ENCODE assay signal across 9 cellular contexts in genomic region chr12:50507474-50507838, GRCh38. TPM values are rescaled to one million over a fixed set of nuclear protein-coding genes. Genes with fewer than 3 reads are reported as not detected.
DNase-seq lines count a peak whose midpoint lies in the region; ATAC-seq lines count a peak whose summit lies in the region.
"Had no signal": no experiment of that assay in that cellular context is flagged by ENCODE, and none has a peak within 500 bp of the region (broad histone marks: within the 10 kb centered on the region; RNA-seq: fewer than 3 reads in every experiment).

No MANE protein-coding gene starts in this region.

- peak overlapping the region; percentile 38 for H3K27ac Mint-ChIP-seq in activated naive CD8-positive, alpha-beta T cell treated with anti-CD3 and anti-CD28 coated beads for 36 hours
- H3K27ac Mint-ChIP-seq in memory B cell, result peak overlapping the region; percentile 92
- H3K27ac Mint-ChIP-seq in stimulated activated naive B cell treated with anti-CD40 and anti-IgM and Interleukin-4, amounts not matched to agents 10 μg/mL and 1 μg/mL and 100 μg/mL, for 72 hours, result peak overlapping the region; percentile 26

- H3K9me3 Mint-ChIP-seq in activated T-cell treated with anti-CD3 and anti-CD28 coated beads, Interleukin-2, amount 50 U/mL, for 4 hours, result no peaks in the 10 kb centered on the region
- no peaks in the 10 kb centered on the region for H3K9me3 Mint-ChIP-seq in activated naive CD8-positive, alpha-beta T cell treated with anti-CD3 and anti-CD28 coated beads for 36 hours
- H3K9me3 Mint-ChIP-seq in memory B cell, result no peaks in the 10 kb centered on the region
- H3K9me3 Mint-ChIP-seq in stimulated activated naive B cell treated with anti-CD40 and anti-IgM and Interleukin-4, amounts not matched to agents 10 μg/mL and 1 μg/mL and 100 μg/mL, for 72 hours, result no peaks in the 10 kb centered on the region

- no peak for ATAC-seq in activated T-cell treated with anti-CD3 and anti-CD28 coated beads, Interleukin-2, amount 50 U/mL, for 4 hours
- ATAC-seq in memory B cell (ENCODE audit: low read depth) (no peak), GM18861 (IDR thresholded peaks at IDR 0.05; ENCODE audit: unreplicated experiment) (no peak), GM19463 (IDR thresholded peaks at IDR 0.05; ENCODE audit: unreplicated experiment) (no peak)
- ATAC-seq in stimulated activated naive B cell treated with anti-CD40 and anti-IgM and Interleukin-4, amounts not matched to agents 10 μg/mL and 1 μg/mL and 100 μg/mL, for 72 hours (replicated peaks), result no peak

- peak overlapping the region; percentile 98 for H3K4me3 Mint-ChIP-seq in activated T-cell treated with anti-CD3 and anti-CD28 coated beads, Interleukin-2, amount 50 U/mL, for 4 hours
- H3K4me3 Mint-ChIP-seq in activated naive CD8-positive, alpha-beta T cell treated with anti-CD3 and anti-CD28 coated beads for 36 hours, result peak overlapping the region; percentile 97
- H3K4me3 Mint-ChIP-seq in memory B cell, result peak overlapping the region; percentile 95
- H3K4me3 Mint-ChIP-seq in stimulated activated naive B cell treated with anti-CD40 and anti-IgM and Interleukin-4, amounts not matched to agents 10 μg/mL and 1 μg/mL and 100 μg/mL, for 72 hours, result peak overlapping the region in 1 of 2 donors; percentile 5

- no peak for DNase-seq in activated T-cell treated with anti-CD3 and anti-CD28 coated beads, Interleukin-2, amount 50 U/mL, for 4 hours
- no peak for DNase-seq in activated T-cell treated with anti-CD3 and anti-CD28 coated beads, Interleukin-2, amount 50 U/mL, for 1 hour
- no peak for DNase-seq in activated naive CD8-positive, alpha-beta T cell treated with anti-CD3 and anti-CD28 coated beads for 36 hours
- no peak for DNase-seq in memory B cell (ENCODE audit: low spot score in 2 of 2)
- DNase-seq in stimulated activated naive B cell treated with anti-CD40 and anti-IgM and Interleukin-4, amounts not matched to agents 10 μg/mL and 1 μg/mL and 100 μg/mL, for 72 hours, result no peak
- DNase-seq in A172 (ENCODE audit: low spot score), result no peak
- DNase-seq: NCI-H2171 treated with DMSO at 0.1 percent for 48 hours had no signal

- no peaks in the 10 kb centered on the region for H3K36me3 Mint-ChIP-seq in activated T-cell treated with anti-CD3 and anti-CD28 coated beads, Interleukin-2, amount 50 U/mL, for 4 hours (ENCODE audit: insufficient read depth)
- H3K36me3 Mint-ChIP-seq in activated naive CD8-positive, alpha-beta T cell treated with anti-CD3 and anti-CD28 coated beads for 36 hours, result peaks cover 5% of the 10 kb centered on the region
- peaks cover 2% of the 10 kb centered on the region for H3K36me3 Mint-ChIP-seq in memory B cell
- H3K36me3 Mint-ChIP-seq in stimulated activated naive B cell treated with anti-CD40 and anti-IgM and Interleukin-4, amounts not matched to agents 10 μg/mL and 1 μg/mL and 100 μg/mL, for 72 hours, result peaks cover 0 to 3% of the 10 kb centered on the region in 2 donors

- H3K27me3 Mint-ChIP-seq in activated T-cell treated with anti-CD3 and anti-CD28 coated beads, Interleukin-2, amount 50 U/mL, for 4 hours (ENCODE audit: low read depth), result no peaks in the 10 kb centered on the region
- H3K27me3 Mint-ChIP-seq in activated naive CD8-positive, alpha-beta T cell treated with anti-CD3 and anti-CD28 coated beads for 36 hours, result no peaks in the 10 kb centered on the region
- no peaks in the 10 kb centered on the region for H3K27me3 Mint-ChIP-seq in memory B cell
- no peaks in the 10 kb centered on the region for H3K27me3 Mint-ChIP-seq in stimulated activated naive B cell treated with anti-CD40 and anti-IgM and Interleukin-4, amounts not matched to agents 10 μg/mL and 1 μg/mL and 100 μg/mL, for 72 hours

- peaks cover 48% of the 10 kb centered on the region for H3K4me1 Mint-ChIP-seq in activated T-cell treated with anti-CD3 and anti-CD28 coated beads, Interleukin-2, amount 50 U/mL, for 4 hours (ENCODE audit: low read depth)
- H3K4me1 Mint-ChIP-seq in activated naive CD8-positive, alpha-beta T cell treated with anti-CD3 and anti-CD28 coated beads for 36 hours, result peaks cover 52% of the 10 kb centered on the region
- peaks cover 36% of the 10 kb centered on the region for H3K4me1 Mint-ChIP-seq in memory B cell
- peaks cover 34 to 54% of the 10 kb centered on the region in 2 donors for H3K4me1 Mint-ChIP-seq in stimulated activated naive B cell treated with anti-CD40 and anti-IgM and Interleukin-4, amounts not matched to agents 10 μg/mL and 1 μg/mL and 100 μg/mL, for 72 hours

RNA-seq across cellular contexts. Expression of gene DIP2B, which starts 2.7 kb away (rescaled TPM):
- total RNA-seq in activated T-cell treated with anti-CD3 and anti-CD28 coated beads, Interleukin-2, amount 50 U/mL, for 4 hours, result 10 to 100 TPM; 29.9 to 49.0 (median 40.2) TPM
- total RNA-seq in activated naive CD8-positive, alpha-beta T cell treated with anti-CD3 and anti-CD28 coated beads for 36 hours, result 10 to 100 TPM; 21.4 to 22.5 TPM
- 23.1 and 25.0 TPM in 2 replicates for total RNA-seq in A172 (2014; rRNA removed; shearing (Covaris generic))

Comparison
In these comparisons a context has a peak if more than half of its experiments do, and no peak if none do; other contexts are left out.
1. H3K27ac Mint-ChIP-seq: peak in every context shown above with its lines; median percentile 92 in memory B cell; 38 in activated naive CD8-positive, alpha-beta T cell treated with anti-CD3 and anti-CD28 coated beads for 36 hours; 26 in stimulated activated naive B cell treated with anti-CD40 and anti-IgM and Interleukin-4, amounts not matched to agents 10 μg/mL and 1 μg/mL and 100 μg/mL, for 72 hours.